ENCODE assay signal across 1 cellular context in genomic region chr2:178108176-178108575, GRCh38.
TF ChIP-seq lines count a peak whose summit lies in the region.

No MANE protein-coding gene starts in this region.

TF ChIP-seq in GM23338, 12 proteins besides CTCF, POLR2A, EP300 and RAD21 (continued from another document):
- TF ChIP-seq REST (IDR thresholded peaks at IDR 0.05; ENCODE audit: unreplicated experiment) (no peak), POLR2AphosphoS5 (IDR thresholded peaks at IDR 0.05; ENCODE audit: low read depth) (no peak), NANOG (IDR thresholded peaks at IDR 0.05; ENCODE audit: borderline replicate concordance) (no peak), JUNB (IDR thresholded peaks at IDR 0.05; ENCODE audit: unreplicated experiment) (no peak), CREB1 (CRISPR knock-in tag; IDR thresholded peaks at IDR 0.05; ENCODE audit: low read depth) (no peak), ZNF462 (CRISPR knock-in tag; IDR thresholded peaks at IDR 0.05) (no peak), EZH2phosphoT487 (IDR thresholded peaks at IDR 0.05; ENCODE audit: unreplicated experiment) (no peak), ZNF331 (CRISPR knock-in tag; IDR thresholded peaks at IDR 0.05; ENCODE audit: low read depth) (no peak), EZH2 (IDR thresholded peaks at IDR 0.05; ENCODE audit: low read depth, unreplicated experiment) (no peak)
